Comparison of ENCODE assay signal across 10 cellular contexts in the genomic region with DNA sequence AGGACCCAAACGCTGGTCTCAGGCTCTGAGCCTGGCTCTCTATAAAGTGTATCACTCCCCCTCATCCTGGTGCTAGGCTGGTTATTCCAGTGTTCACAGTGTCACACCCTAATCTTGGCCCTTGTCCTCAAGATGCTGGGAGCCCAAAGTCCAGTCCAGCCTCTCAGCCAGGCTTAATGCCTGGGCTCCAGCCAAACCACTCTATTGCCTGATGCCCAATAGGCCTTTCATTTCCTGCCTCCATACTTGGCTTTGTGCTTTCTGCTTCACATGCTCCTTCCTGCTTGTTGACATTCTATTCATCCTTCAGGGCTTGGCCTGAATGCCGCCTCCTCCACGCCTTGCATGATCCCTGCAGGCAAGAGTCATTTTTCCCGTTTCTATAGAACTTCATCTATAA. TPM values are rescaled to one million over a fixed set of nuclear protein-coding genes. Genes with fewer than 3 reads are reported as not detected.
DNase-seq lines count a peak whose midpoint lies in the region; FAIRE-seq and TF ChIP-seq lines count a peak whose summit lies in the region.
"Had no signal": no experiment of that assay in that cellular context is flagged by ENCODE, and none has a peak within 500 bp of the region (broad histone marks: within the 10 kb centered on the region; RNA-seq: fewer than 3 reads in every experiment).

No MANE protein-coding gene starts in this region.

- no peak overlapping the region for H3K18ac ChIP-seq in mesenchymal stem cell (ENCODE audit: low read depth in 1 of 2, low read length in 2 of 2)

- WGBS in thyroid gland, 2 donors = 56 to 68% methylated on average over 4 of the region's 4 CpGs
- 89% methylated on average over 4 of the region's 4 CpGs for WGBS in mesenchymal stem cell

- H3K27me3 ChIP-seq in thyroid gland = no peaks in the 10 kb centered on the region
- peaks cover 51 to 52% of the 10 kb centered on the region in 2 experiments for H3K27me3 ChIP-seq in mesenchymal stem cell (ENCODE audit: control insufficient read depth in 1 of 2, insufficient read depth in 1 of 2, low read length in 2 of 2)

- H3K23ac ChIP-seq in mesenchymal stem cell (ENCODE audit: low read length in 2 of 2) = no peak overlapping the region

- H3K4me1 ChIP-seq in thyroid gland (peaks cover 8 to 11% of the 10 kb centered on the region in 2 donors), mesenchymal stem cell (ENCODE audit: control insufficient read depth, insufficient read depth, low read depth, low read length) (no peaks in the 10 kb centered on the region)

- H2AK5ac ChIP-seq in mesenchymal stem cell (ENCODE audit: low read length, severe bottlenecking) = no peak overlapping the region

- no peak for FAIRE-seq in HTR-8/SVneo (lab: Jason Lieb, UNC)

- H3K14ac ChIP-seq in mesenchymal stem cell (ENCODE audit: low read length in 2 of 2) = no peak overlapping the region

- H3K9me3 ChIP-seq in thyroid gland (no peaks in the 10 kb centered on the region), mesenchymal stem cell (ENCODE audit: control insufficient read depth, low read length) (no peaks in the 10 kb centered on the region)

- H2BK12ac ChIP-seq in mesenchymal stem cell (ENCODE audit: low read length in 2 of 2) = no peak overlapping the region

- no peak overlapping the region for H3K4ac ChIP-seq in mesenchymal stem cell (ENCODE audit: low read depth in 1 of 2, low read length in 2 of 2)

- DNase-seq in HT1080 (ENCODE audit: low read depth) = peak; percentile 25
- DNase-seq in amniotic epithelial cell (ENCODE audit: low read depth) = peak; percentile 68
- peak; percentile 69 for DNase-seq in globus pallidus (ENCODE audit: low spot score)
- DNase-seq in thyroid gland = peak; percentile 60 to 79
- no peak for DNase-seq in HTR-8/SVneo (ENCODE audit: insufficient read length, low spot score)
- no peak for DNase-seq in SW480 (ENCODE audit: low spot score)
- no peak for DNase-seq in mesenchymal stem cell

- no peak for TF ChIP-seq CTCF in thyroid gland (IDR thresholded peaks at IDR 0.05)

- H2AFZ ChIP-seq in mesenchymal stem cell (ENCODE audit: low read depth, low read length) = no peak overlapping the region

- no peak overlapping the region for H2BK15ac ChIP-seq in mesenchymal stem cell (ENCODE audit: low read depth, poor library complexity, severe bottlenecking)

- no peak overlapping the region for H3K4me3 ChIP-seq in thyroid gland (replicated peaks in 1 of 3)
- H3K4me3 ChIP-seq in mesenchymal stem cell (ENCODE audit: insufficient read depth in 1 of 2, low read depth in 1 of 2, low read length in 2 of 2) = no peak overlapping the region

- no peak overlapping the region for H3K9ac ChIP-seq in mesenchymal stem cell (ENCODE audit: low read length)

- no peak overlapping the region for H4K91ac ChIP-seq in mesenchymal stem cell (ENCODE audit: low read length)

- H2BK120ac ChIP-seq in mesenchymal stem cell (ENCODE audit: low read depth, low read length) = no peak overlapping the region

- H3K4me2 ChIP-seq in mesenchymal stem cell (ENCODE audit: low read length, poor library complexity, severe bottlenecking) = no peak overlapping the region

- no peak overlapping the region for H4K8ac ChIP-seq in mesenchymal stem cell (ENCODE audit: low read length)

- TF ChIP-seq POLR2A in thyroid gland (IDR thresholded peaks at IDR 0.05) = no peak

- H3K27ac ChIP-seq in thyroid gland (peak overlapping the region in 1 of 3 donors; percentile 15), mesenchymal stem cell (ENCODE audit: low read length, poor library complexity, severe bottlenecking) (no peak overlapping the region)
- H3K27ac ChIP-seq: HL-60 had no signal

- H3K79me1 ChIP-seq in mesenchymal stem cell (replicated peaks; ENCODE audit: low read length, poor library complexity, severe bottlenecking) = no peaks in the 10 kb centered on the region

- intact Hi-C loops in thyroid gland (cut with DNase I) = no loop called here

- no peaks in the 10 kb centered on the region for H3K36me3 ChIP-seq in thyroid gland
- H3K36me3 ChIP-seq in mesenchymal stem cell (ENCODE audit: control insufficient read depth in 1 of 2, insufficient read depth in 2 of 2, low read depth in 1 of 2, low read length in 2 of 2) = no peaks in the 10 kb centered on the region

- H2BK5ac ChIP-seq in mesenchymal stem cell (ENCODE audit: low read depth, low read length, poor library complexity, severe bottlenecking) = no peak overlapping the region

RNA-seq across cellular contexts. Expression of gene KLHDC8A, which starts 1.7 kb away (rescaled TPM):
- not detected in 2 replicates for total RNA-seq in HT1080 (2014; rRNA removed; shearing (Covaris generic))
- not detected in 2 replicates for polyA plus RNA-seq in HT1080 (2015; cell fraction: cytosol; rRNA removed)
- not detected in 2 replicates for polyA plus RNA-seq in HT1080 (2015; cell fraction: nucleus; rRNA removed)
- total RNA-seq in thyroid gland = 1 to 10 TPM; 1.1 to 2.0 (median 1.5) TPM
- not detected for polyA plus RNA-seq in mesenchymal stem cell (2013, experiment 1 of 2)
- not detected for polyA plus RNA-seq in mesenchymal stem cell (2013, experiment 2 of 2)
- total RNA-seq: activated CD8-positive, alpha-beta T cell treated with anti-CD3 and anti-CD28 coated beads for 36 hours; naive thymus-derived CD8-positive, alpha-beta T cell had no signal
- polyA plus RNA-seq: naive thymus-derived CD8-positive, alpha-beta T cell had no signal

RNA-seq across cellular contexts. Expression of gene NUAK2, which starts 33.5 kb away (rescaled TPM):
- total RNA-seq in HT1080 (2014; rRNA removed; shearing (Covaris generic)) = 1.8 and 2.2 TPM in 2 replicates
- polyA plus RNA-seq in HT1080 (2015; cell fraction: cytosol; rRNA removed) = 4.7 TPM in 2 replicates
- 10.2 and 11.0 TPM in 2 replicates for polyA plus RNA-seq in HT1080 (2015; cell fraction: nucleus; rRNA removed)
- total RNA-seq in thyroid gland = 10 to 100 TPM; 16.8 to 41.0 (median 26.8) TPM
- polyA plus RNA-seq in mesenchymal stem cell (2013, experiment 1 of 2) = 2.9 TPM
- 2.9 TPM for polyA plus RNA-seq in mesenchymal stem cell (2013, experiment 2 of 2)

Comparison
In these comparisons a context has a peak if more than half of its experiments do, and no peak if none do; other contexts are left out.
1. DNase-seq: peak in HT1080 (single experiment), amniotic epithelial cell (single experiment), globus pallidus (single experiment) and thyroid gland (2 of 2); none in HTR-8/SVneo (single experiment), SW480 (single experiment) and mesenchymal stem cell (single experiment).